25 cellular contexts compared by ENCODE assay signal in genomic region chr9:83646500-83647239, GRCh38.
"Had no signal": no experiment of that assay in that cellular context is flagged by ENCODE, and none has a peak within 500 bp of the region (broad histone marks: within the 10 kb centered on the region; RNA-seq: fewer than 3 reads in every experiment).

No MANE protein-coding gene starts in this region.

- H3K4me1 Mint-ChIP-seq: activated naive CD4-positive, alpha-beta T cell treated with anti-CD3 and anti-CD28 coated beads, Interleukin-2, amount 10 ng/mL, durations not matched to agents 7 days and 5 days had no signal

- H3K27me3 Mint-ChIP-seq: activated naive CD4-positive, alpha-beta T cell treated with anti-CD3 and anti-CD28 coated beads, Interleukin-2, amount 10 ng/mL, durations not matched to agents 7 days and 5 days; stimulated activated memory B cell treated with anti-CD40 and anti-IgM and Interleukin-4, amounts not matched to agents 10 μg/mL and 1 μg/mL and 100 μg/mL, for 72 hours had no signal

- H3K36me3 Mint-ChIP-seq: natural killer cell had no signal

- H3K4me3 ChIP-seq: colonic mucosa, hepatocyte, lung, psoas muscle, skin epidermis, thyroid gland had no signal

- H3K9me3 Mint-ChIP-seq: activated naive CD4-positive, alpha-beta T cell treated with anti-CD3 and anti-CD28 coated beads, Interleukin-2, amount 10 ng/mL, durations not matched to agents 7 days and 5 days; immature natural killer cell; natural killer cell; stimulated activated memory B cell treated with anti-CD40 and anti-IgM and Interleukin-4, amounts not matched to agents 10 μg/mL and 1 μg/mL and 100 μg/mL, for 72 hours had no signal

- H3K36me3 ChIP-seq: colonic mucosa had no signal

- H3K27me3 ChIP-seq: colonic mucosa, foreskin keratinocyte, hepatocyte, thyroid gland had no signal

- DNase-seq: activated CD4-positive, alpha-beta T cell treated with anti-CD3 and anti-CD28 coated beads for 1 hour; activated CD4-positive, alpha-beta T cell treated with anti-CD3 and anti-CD28 coated beads, Interleukin-2, amount 50 U/mL, for 4 hours; activated CD8-positive, alpha-beta memory T cell treated with anti-CD3 and anti-CD28 coated beads for 24 hours; activated CD8-positive, alpha-beta memory T cell treated with anti-CD3 and anti-CD28 coated beads, Interleukin-2, amount 50 U/mL, for 48 hours; activated effector memory CD4-positive, alpha-beta T cell treated with Interleukin-2 at 50 U/mL for 16 hours; activated naive CD4-positive, alpha-beta T cell treated with anti-CD3 and anti-CD28 coated beads, Interleukin-2, amount 10 ng/mL, durations not matched to agents 7 days and 5 days; activated T-cell treated with anti-CD3 and anti-CD28 coated beads, Interleukin-2, amount 50 U/mL, for 48 hours; amygdala; colonic mucosa; foreskin keratinocyte; immature natural killer cell; midbrain; natural killer cell; psoas muscle; stimulated activated CD4-positive, alpha-beta T cell treated with anti-CD3 and anti-CD28 coated beads, Interleukin-1b, Interleukin-23, amount 100 ng/mL, for 48 hours; T-helper 1 cell; T-helper 9 cell; thyroid gland had no signal

- FAIRE-seq: endometrium had no signal

- ATAC-seq: foreskin keratinocyte; left lobe of liver; natural killer cell; psoas muscle; right cardiac atrium; stimulated activated memory B cell treated with anti-CD40 and anti-IgM and Interleukin-4, amounts not matched to agents 10 μg/mL and 1 μg/mL and 100 μg/mL, for 72 hours had no signal

- H3K9me3 ChIP-seq: colonic mucosa, psoas muscle, thyroid gland had no signal

- H3K4me1 ChIP-seq: colonic mucosa, foreskin keratinocyte, psoas muscle, thyroid gland had no signal

- H3K79me2 ChIP-seq: hepatocyte had no signal

- H3K4me3 Mint-ChIP-seq: activated naive CD4-positive, alpha-beta T cell treated with anti-CD3 and anti-CD28 coated beads, Interleukin-2, amount 10 ng/mL, durations not matched to agents 7 days and 5 days; immature natural killer cell; natural killer cell; stimulated activated memory B cell treated with anti-CD40 and anti-IgM and Interleukin-4, amounts not matched to agents 10 μg/mL and 1 μg/mL and 100 μg/mL, for 72 hours had no signal

- H3K27ac Mint-ChIP-seq: activated naive CD4-positive, alpha-beta T cell treated with anti-CD3 and anti-CD28 coated beads, Interleukin-2, amount 10 ng/mL, durations not matched to agents 7 days and 5 days; immature natural killer cell; natural killer cell; stimulated activated memory B cell treated with anti-CD40 and anti-IgM and Interleukin-4, amounts not matched to agents 10 μg/mL and 1 μg/mL and 100 μg/mL, for 72 hours had no signal

- H3K27ac ChIP-seq: colonic mucosa, foreskin keratinocyte, hepatocyte, psoas muscle, skin epidermis, thyroid gland had no signal

- H3K4me2 ChIP-seq: hepatocyte had no signal

- H2AFZ ChIP-seq: hepatocyte had no signal
